21 cellular contexts compared by ENCODE assay signal in the genomic region with DNA sequence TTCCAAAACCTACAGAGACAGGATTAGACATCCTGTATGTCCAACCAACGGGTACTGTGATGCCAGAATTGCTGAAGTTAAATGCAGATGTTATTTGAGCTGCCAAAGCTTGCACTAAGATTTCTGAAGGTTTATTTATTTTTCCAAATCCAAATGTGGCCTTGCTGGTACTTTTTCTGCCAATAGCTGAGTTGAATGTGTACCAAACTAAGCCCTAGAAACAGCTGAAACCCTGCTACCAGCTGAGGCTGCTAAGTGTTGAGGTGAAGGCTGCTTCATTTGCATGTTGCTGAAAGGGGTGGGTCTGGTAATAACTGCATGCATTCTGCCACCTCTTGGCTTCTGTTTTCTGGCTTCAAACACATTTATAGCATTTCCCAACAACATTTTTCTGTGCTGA.
DNase-seq lines count a peak whose midpoint lies in the region; ATAC-seq and TF ChIP-seq lines count a peak whose summit lies in the region.
"Had no signal": no experiment of that assay in that cellular context is flagged by ENCODE, and none has a peak within 500 bp of the region (broad histone marks: within the 10 kb centered on the region; RNA-seq: fewer than 3 reads in every experiment).

No MANE protein-coding gene starts in this region.

- peak; percentile 57 for ATAC-seq in GM18498 (IDR thresholded peaks at IDR 0.05; ENCODE audit: unreplicated experiment)
- peak; percentile 75 for ATAC-seq in HG03025 (IDR thresholded peaks at IDR 0.05; ENCODE audit: low FRiP score, unreplicated experiment)
- ATAC-seq in body of pancreas: peak; percentile 62
- no peak for ATAC-seq in HG02938 (IDR thresholded peaks at IDR 0.05; ENCODE audit: unreplicated experiment)
- ATAC-seq: gastrocnemius medialis; naive thymus-derived CD8-positive, alpha-beta T cell; sciatic nerve had no signal

- H2AFZ ChIP-seq in osteoblast (ENCODE audit: low read length): peak overlapping the region; percentile 80
- H2AFZ ChIP-seq: parathyroid adenoma had no signal

- H3K9me3 ChIP-seq in body of pancreas (no peaks in the 10 kb centered on the region), osteoblast (ENCODE audit: low read depth, low read length) (no peaks in the 10 kb centered on the region), esophagus muscularis mucosa (no peaks in the 10 kb centered on the region)
- no peaks in the 10 kb centered on the region for H3K9me3 ChIP-seq in CD4-positive, alpha-beta memory T cell (ENCODE audit: control insufficient read depth in 1 of 2, low read length in 2 of 2)
- H3K9me3 ChIP-seq: gastrocnemius medialis, vagina had no signal

- TF ChIP-seq EP300 in esophagus muscularis mucosa (IDR thresholded peaks at IDR 0.05): no peak

- H3K27ac ChIP-seq in body of pancreas (peak overlapping the region in 1 of 4 donors; percentile 13), osteoblast (ENCODE audit: low read depth, low read length) (no peak overlapping the region), esophagus muscularis mucosa (replicated peaks in 1 of 4) (no peak overlapping the region)
- H3K27ac ChIP-seq in CD4-positive, alpha-beta memory T cell (ENCODE audit: low read depth, low read length): no peak overlapping the region
- H3K27ac ChIP-seq: C4-2B, cardiac muscle cell, gastrocnemius medialis, parathyroid adenoma, vagina had no signal

- CTCF ChIA-PET in CD4-positive, alpha-beta memory T cell (lab: Charles Lee; ENCODE audit: partially characterized antibody): interaction anchor here (0.6 kb wide), 1 partner anchor 46 kb away, joined by 3 read pairs; no protein-coding TSS in a partner anchor

- H3K36me3 ChIP-seq in body of pancreas (replicated peaks in 1 of 2; ENCODE audit: insufficient read depth in 1 of 2, low read depth in 2 of 2): no peaks in the 10 kb centered on the region
- no peaks in the 10 kb centered on the region for H3K36me3 ChIP-seq in osteoblast (ENCODE audit: insufficient read depth, low read length)
- no peaks in the 10 kb centered on the region for H3K36me3 ChIP-seq in esophagus muscularis mucosa
- H3K36me3 ChIP-seq in CD4-positive, alpha-beta memory T cell (ENCODE audit: insufficient read depth, low read length): no peaks in the 10 kb centered on the region
- H3K36me3 ChIP-seq: cardiac muscle cell, gastrocnemius medialis, vagina had no signal

- H3K9me3 Mint-ChIP-seq in CD4-positive, alpha-beta memory T cell: peaks cover 0 to 4% (median 2%) of the 10 kb centered on the region in 8 donors

- 14 to 17% methylated on average over 1 of the region's 1 CpG for WGBS in body of pancreas, 2 donors
- 53% methylated on average over 1 of the region's 1 CpG for WGBS in esophagus muscularis mucosa

- TF ChIP-seq CTCF in body of pancreas (IDR thresholded peaks at IDR 0.05) (no peak), osteoblast (IDR thresholded peaks at IDR 0.05; ENCODE audit: extremely low read depth, low read depth, low read length) (no peak), esophagus muscularis mucosa (IDR thresholded peaks at IDR 0.05) (no peak)

- H3K4me3 ChIP-seq in body of pancreas (no peak overlapping the region), osteoblast (ENCODE audit: insufficient read depth, low read length) (peak overlapping the region; percentile 63), esophagus muscularis mucosa (no peak overlapping the region)
- no peak overlapping the region for H3K4me3 ChIP-seq in CD4-positive, alpha-beta memory T cell (ENCODE audit: low read length in 2 of 2)
- H3K4me3 ChIP-seq: cardiac muscle cell, gastrocnemius medialis, vagina had no signal

- H3K27me3 ChIP-seq in body of pancreas: no peaks in the 10 kb centered on the region
- no peaks in the 10 kb centered on the region for H3K27me3 ChIP-seq in osteoblast (ENCODE audit: insufficient read depth, low read length)
- H3K27me3 ChIP-seq in esophagus muscularis mucosa: no peaks in the 10 kb centered on the region
- H3K27me3 ChIP-seq in CD4-positive, alpha-beta memory T cell (ENCODE audit: insufficient read depth, low read length): no peaks in the 10 kb centered on the region
- H3K27me3 ChIP-seq: cardiac muscle cell, gastrocnemius medialis, vagina had no signal

- POLR2A ChIA-PET in CD4-positive, alpha-beta memory T cell (lab: Charles Lee; ENCODE audit: partially characterized antibody): no interaction called here

- no peaks in the 10 kb centered on the region for H3K27me3 Mint-ChIP-seq in CD4-positive, alpha-beta memory T cell
- H3K27me3 Mint-ChIP-seq: dendritic cell treated with granulocyte-macrophage colony-stimulating factor and Interleukin-4, amounts not matched to agents 40 ng/mL and 50 ng/mL, for 4 days; naive thymus-derived CD8-positive, alpha-beta T cell had no signal

- H3K4me1 ChIP-seq in body of pancreas: no peaks in the 10 kb centered on the region
- peaks cover 3% of the 10 kb centered on the region for H3K4me1 ChIP-seq in osteoblast (ENCODE audit: insufficient read depth, low read length)
- no peaks in the 10 kb centered on the region for H3K4me1 ChIP-seq in esophagus muscularis mucosa
- H3K4me1 ChIP-seq in CD4-positive, alpha-beta memory T cell (ENCODE audit: insufficient read depth, low read length): no peaks in the 10 kb centered on the region
- H3K4me1 ChIP-seq: gastrocnemius medialis, vagina had no signal

- intact Hi-C loops in body of pancreas (cut with DNase I) (no loop called here), esophagus muscularis mucosa (cut with DNase I) (no loop called here)
- intact Hi-C loops in CD4-positive, alpha-beta memory T cell (cut with micrococcal nuclease): no loop called here

- DNase-seq in body of pancreas (peak in 2 of 4 donors; percentile 6 to 13), osteoblast (ENCODE audit: insufficient read length, low spot score, missing footprints) (peak; percentile 56), esophagus muscularis mucosa (ENCODE audit: extremely low spot score) (no peak), NCI-H2029 (lab: John Stamatoyannopoulos, UW) (no peak)
- no peak for DNase-seq in CD4-positive, alpha-beta memory T cell
- DNase-seq: activated CD4-positive, alpha-beta T cell treated with anti-CD3 and anti-CD28 coated beads, Interleukin-2, amount 50 U/mL, for 1 hour; activated effector memory CD4-positive, alpha-beta T cell treated with anti-CD3 and anti-CD28 coated beads, Interleukin-2, amount 50 U/mL, for 16 hours; gastrocnemius medialis; mesenchymal stem cell; naive thymus-derived CD8-positive, alpha-beta T cell; NCI-H1417 treated with DMSO at 0.1 percent for 48 hours; substantia nigra had no signal

- H4K20me1 ChIP-seq in osteoblast (ENCODE audit: insufficient read depth, low read length): no peaks in the 10 kb centered on the region

- no peaks in the 10 kb centered on the region for H3K79me2 ChIP-seq in osteoblast (ENCODE audit: insufficient read depth, low read length)
- H3K79me2 ChIP-seq: parathyroid adenoma had no signal

- no peaks in the 10 kb centered on the region for H3K36me3 Mint-ChIP-seq in CD4-positive, alpha-beta memory T cell
- H3K36me3 Mint-ChIP-seq: naive thymus-derived CD8-positive, alpha-beta T cell had no signal

- H3K27ac Mint-ChIP-seq in CD4-positive, alpha-beta memory T cell: no peak overlapping the region
- H3K27ac Mint-ChIP-seq: dendritic cell treated with granulocyte-macrophage colony-stimulating factor and Interleukin-4, amounts not matched to agents 40 ng/mL and 50 ng/mL, for 4 days; naive thymus-derived CD8-positive, alpha-beta T cell had no signal

- no peaks in the 10 kb centered on the region for H3K4me1 Mint-ChIP-seq in CD4-positive, alpha-beta memory T cell
- H3K4me1 Mint-ChIP-seq: naive thymus-derived CD8-positive, alpha-beta T cell had no signal

- TF ChIP-seq POLR2A in body of pancreas (IDR thresholded peaks at IDR 0.05) (no peak), esophagus muscularis mucosa (IDR thresholded peaks at IDR 0.05; ENCODE audit: low read depth) (no peak)

- peak overlapping the region; percentile 70 for H3K4me2 ChIP-seq in osteoblast (ENCODE audit: insufficient read depth, low read length)

- H3K4me3 Mint-ChIP-seq in CD4-positive, alpha-beta memory T cell: no peak overlapping the region
- H3K4me3 Mint-ChIP-seq: dendritic cell treated with granulocyte-macrophage colony-stimulating factor and Interleukin-4, amounts not matched to agents 40 ng/mL and 50 ng/mL, for 4 days; naive thymus-derived CD8-positive, alpha-beta T cell had no signal
